Comparison of ENCODE assay signal across 13 cellular contexts in genomic region chr5:3741372-3741770, GRCh38.
"Had no signal": no experiment of that assay in that cellular context is flagged by ENCODE, and none has a peak within 500 bp of the region (broad histone marks: within the 10 kb centered on the region; RNA-seq: fewer than 3 reads in every experiment).

No MANE protein-coding gene starts in this region.

- ATAC-seq: activated naive CD8-positive, alpha-beta T cell treated with anti-CD3 and anti-CD28 coated beads, Interleukin-2, amount 50 U/mL, for 24 hours; activated T-helper 17 cell treated with anti-CD3 and anti-CD28 coated beads, Interleukin-2, amount 50 U/mL, for 72 hours; psoas muscle; stimulated activated naive CD8-positive, alpha-beta T cell treated with anti-CD3 and anti-CD28 coated beads, Interleukin-15, Interleukin-2, amounts not matched to agents 100 U/mL and 50 U/mL, for 24 hours had no signal

- H3K27ac ChIP-seq: cardiac muscle cell, lower lobe of right lung, psoas muscle, right lobe of liver had no signal

- H3K4me1 Mint-ChIP-seq: activated naive CD8-positive, alpha-beta T cell treated with anti-CD3 and anti-CD28 coated beads, Interleukin-2, amount 50 U/mL, for 24 hours; activated T-helper 17 cell treated with anti-CD3 and anti-CD28 coated beads, Interleukin-2, amount 50 U/mL, for 72 hours; endodermal cell had no signal

- H3K9me3 ChIP-seq: lower lobe of right lung, psoas muscle, right lobe of liver had no signal

- H3K4me3 ChIP-seq: cardiac muscle cell, lower lobe of right lung, psoas muscle, right lobe of liver had no signal

- DNase-seq: activated CD4-positive, CD25-positive, alpha-beta regulatory T cell treated with anti-CD3 and anti-CD28 coated beads, Interleukin-2, amount 50 U/mL, for 72 hours; activated naive CD4-positive, alpha-beta T cell treated with anti-CD3 and anti-CD28 coated beads for 36 hours; activated naive CD8-positive, alpha-beta T cell treated with anti-CD3 and anti-CD28 coated beads, Interleukin-2, amount 50 U/mL, for 24 hours; aorta; endodermal cell; lower lobe of right lung; midbrain; psoas muscle; right lobe of liver; stimulated activated naive CD8-positive, alpha-beta T cell treated with anti-CD3 and anti-CD28 coated beads, Interleukin-15, Interleukin-2, amounts not matched to agents 100 U/mL and 50 U/mL, for 24 hours; trophoblast cell had no signal

- H3K27ac Mint-ChIP-seq: activated naive CD4-positive, alpha-beta T cell treated with anti-CD3 and anti-CD28 coated beads for 36 hours; activated naive CD8-positive, alpha-beta T cell treated with anti-CD3 and anti-CD28 coated beads, Interleukin-2, amount 50 U/mL, for 24 hours; activated T-helper 17 cell treated with anti-CD3 and anti-CD28 coated beads, Interleukin-2, amount 50 U/mL, for 72 hours; endodermal cell had no signal

- H3K27me3 Mint-ChIP-seq: activated naive CD8-positive, alpha-beta T cell treated with anti-CD3 and anti-CD28 coated beads, Interleukin-2, amount 50 U/mL, for 24 hours; activated T-helper 17 cell treated with anti-CD3 and anti-CD28 coated beads, Interleukin-2, amount 50 U/mL, for 72 hours had no signal

- H3K4me3 Mint-ChIP-seq: activated naive CD4-positive, alpha-beta T cell treated with anti-CD3 and anti-CD28 coated beads for 36 hours; activated naive CD8-positive, alpha-beta T cell treated with anti-CD3 and anti-CD28 coated beads, Interleukin-2, amount 50 U/mL, for 24 hours; activated T-helper 17 cell treated with anti-CD3 and anti-CD28 coated beads, Interleukin-2, amount 50 U/mL, for 72 hours; endodermal cell had no signal

- H3K27me3 ChIP-seq: cardiac muscle cell, right lobe of liver had no signal

- H3K9me3 Mint-ChIP-seq: activated naive CD4-positive, alpha-beta T cell treated with anti-CD3 and anti-CD28 coated beads for 36 hours had no signal

- H3K4me1 ChIP-seq: lower lobe of right lung, psoas muscle, right lobe of liver had no signal

- H3K36me3 ChIP-seq: cardiac muscle cell, lower lobe of right lung, right lobe of liver had no signal
